Comparison of ENCODE assay signal across 10 cellular contexts in genomic region chr11:123137496-123138270, GRCh38. TPM values are rescaled to one million over a fixed set of nuclear protein-coding genes. Genes with fewer than 3 reads are reported as not detected.
DNase-seq lines count a peak whose midpoint lies in the region; ATAC-seq, FAIRE-seq and TF ChIP-seq lines count a peak whose summit lies in the region.
"Had no signal": no experiment of that assay in that cellular context is flagged by ENCODE, and none has a peak within 500 bp of the region (broad histone marks: within the 10 kb centered on the region; RNA-seq: fewer than 3 reads in every experiment).

No MANE protein-coding gene starts in this region.

- H4K20me1 ChIP-seq in endothelial cell of umbilical vein (replicated peaks; ENCODE audit: control insufficient read depth, extremely low read depth, insufficient read depth, low read length) = no peaks in the 10 kb centered on the region

- no peaks in the 10 kb centered on the region for H3K27me3 ChIP-seq in endothelial cell of umbilical vein (ENCODE audit: control insufficient read depth in 2 of 2, insufficient read depth in 2 of 2, low read length in 2 of 2)

- CTCF ChIA-PET in AG04449 (lab: Yijun Ruan, JAX) = interaction anchor here (0.6 to 2.8 kb wide), 12 partner anchors 9 to 124 kb away, joined by 3 to 16 read pairs (median 5); no protein-coding TSS in a partner anchor
- CTCF ChIA-PET in endothelial cell of umbilical vein (lab: Charles Lee) = interaction anchor here (0.7 to 2.4 kb wide), 7 partner anchors 14 to 124 kb away, joined by 3 to 10 read pairs (median 5); no protein-coding TSS in a partner anchor

- ATAC-seq in GM19397 (IDR thresholded peaks at IDR 0.05; ENCODE audit: unreplicated experiment) = no peak
- no peak for ATAC-seq in HG02840 (IDR thresholded peaks at IDR 0.05; ENCODE audit: low FRiP score, unreplicated experiment)
- ATAC-seq in HG02938 (IDR thresholded peaks at IDR 0.05; ENCODE audit: unreplicated experiment) = no peak

- peak overlapping the region; percentile 86 for H2AFZ ChIP-seq in endothelial cell of umbilical vein (ENCODE audit: low read depth, low read length)
- H2AFZ ChIP-seq: parathyroid adenoma had no signal

- intact Hi-C loops in endothelial cell of umbilical vein (cut with micrococcal nuclease) = loop anchor here (5.0 kb wide), 1 partner anchor 50 kb away; no protein-coding TSS in a partner anchor

- no TSS peak for BruUV-seq in endothelial cell of umbilical vein (replicated peaks; lab: Mats Ljungman, UMichigan)

- TF ChIP-seq POLR2A in NB4 (IDR thresholded peaks at IDR 0.05; ENCODE audit: extremely low read depth, insufficient read length) (no peak), endothelial cell of umbilical vein (IDR thresholded peaks at IDR 0.05; ENCODE audit: low read depth, low read length) (no peak)

- no peaks in the 10 kb centered on the region for H3K9me1 ChIP-seq in endothelial cell of umbilical vein (replicated peaks; ENCODE audit: control insufficient read depth, extremely low read depth, insufficient read depth, low read length)

- no peaks in the 10 kb centered on the region for H3K79me2 ChIP-seq in endothelial cell of umbilical vein (ENCODE audit: control insufficient read depth, insufficient read depth, low read length)
- H3K79me2 ChIP-seq: parathyroid adenoma had no signal

- peak overlapping the region; percentile 18 for H3K9ac ChIP-seq in endothelial cell of umbilical vein (replicated peaks; ENCODE audit: extremely low read depth, insufficient read depth, low read length)
- H3K9ac ChIP-seq: parathyroid adenoma had no signal

- DNase-seq in AG04449 (ENCODE audit: low read depth, low spot score) = no peak
- peak; percentile 95 for DNase-seq in NB4 (ENCODE audit: low read depth)
- peak; percentile 33 for DNase-seq in endothelial cell of umbilical vein (ENCODE audit: low read depth, low spot score)
- peak; percentile 59 for DNase-seq in mucosa of gallbladder (ENCODE audit: low spot score)
- no peak for DNase-seq in KBM-7

- dilution Hi-C loops in endothelial cell of umbilical vein (cut with MboI; ENCODE audit: extremely low pct_ligation_motif_present, low sequenced_read_pairs) = no loop called here

- no peaks in the 10 kb centered on the region for H3K9me3 ChIP-seq in endothelial cell of umbilical vein (replicated peaks; ENCODE audit: control insufficient read depth, insufficient read depth, low read length)

- TF ChIP-seq CTCF in AG04449 (IDR thresholded peaks at IDR 0.05; ENCODE audit: insufficient read depth, low read length, missing control alignments) (no peak), NB4 (IDR thresholded peaks at IDR 0.05; ENCODE audit: low read depth, low read length) (no peak), endothelial cell of umbilical vein (IDR thresholded peaks at IDR 0.05; ENCODE audit: extremely low read depth in 1 of 2, insufficient read depth in 1 of 2, low read depth in 1 of 2, low read length in 2 of 2) (no peak)

- FAIRE-seq in endothelial cell of umbilical vein (lab: Jason Lieb, UNC) = peak; percentile 78
- FAIRE-seq: G401.6 had no signal

- in situ Hi-C loops in KBM-7 (cut with MboI; ENCODE audit: low pct_unique_long_range_greater_than_20kb, low sequenced_read_pairs) = no loop called here

- H3K27ac ChIP-seq in endothelial cell of umbilical vein (ENCODE audit: insufficient read depth, low read depth, low read length) = peak overlapping the region; percentile 36
- H3K27ac ChIP-seq: parathyroid adenoma had no signal

- POLR2A ChIA-PET in AG04449 (lab: Yijun Ruan, JAX) (interaction anchor here (0.8 to 1.6 kb wide), 3 partner anchors 37 to 75 kb away, joined by 3 to 6 read pairs (median 4); partner anchors contain the start of genes CLMP and HSPA8), endothelial cell of umbilical vein (lab: Charles Lee) (no interaction called here)

- no peaks in the 10 kb centered on the region for H3K36me3 ChIP-seq in endothelial cell of umbilical vein (ENCODE audit: control insufficient read depth in 2 of 2, extremely low read depth in 1 of 2, insufficient read depth in 2 of 2, low read length in 2 of 2)

- H3K4me3 ChIP-seq in AG04449 (ENCODE audit: low read depth, low read length) (peak overlapping the region; percentile 25), NB4 (ENCODE audit: low read depth, low read length) (peak overlapping the region; percentile 38), endothelial cell of umbilical vein (replicated peaks in 1 of 3; ENCODE audit: insufficient read depth in 1 of 3, low read depth in 1 of 3, low read length in 3 of 3) (no peak overlapping the region)

- peaks cover 9% of the 10 kb centered on the region for H3K4me1 ChIP-seq in endothelial cell of umbilical vein (ENCODE audit: control insufficient read depth, extremely low read depth, insufficient read depth, low read length)
- H3K4me1 ChIP-seq: parathyroid adenoma had no signal

- no peak overlapping the region for H3K4me2 ChIP-seq in endothelial cell of umbilical vein (ENCODE audit: insufficient read depth, low read length)

TF ChIP-seq in endothelial cell of umbilical vein, 7 proteins besides CTCF, POLR2A, EP300 and RAD21:
- no peak for TF ChIP-seq GATA2 (IDR thresholded peaks at IDR 0.05; ENCODE audit: insufficient read depth, insufficient read length, low read depth, low read length)
- no peak for TF ChIP-seq POLR2AphosphoS5 (IDR thresholded peaks at IDR 0.05; ENCODE audit: insufficient read depth, low read depth, low read length)
- TF ChIP-seq MYC (IDR thresholded peaks at IDR 0.05; ENCODE audit: low read depth, low read length) = no peak
- no peak for TF ChIP-seq MAX (IDR thresholded peaks at IDR 0.05; ENCODE audit: insufficient read depth, insufficient read length)
- no peak for TF ChIP-seq JUN (IDR thresholded peaks at IDR 0.05; ENCODE audit: borderline replicate concordance, insufficient read depth, insufficient read length, low read depth)
- TF ChIP-seq EZH2 (IDR thresholded peaks at IDR 0.05; ENCODE audit: borderline replicate concordance, low read depth, low read length, severe bottlenecking) = no peak
- no peak for TF ChIP-seq FOS (IDR thresholded peaks at IDR 0.05; ENCODE audit: borderline replicate concordance, insufficient read depth, low read length)
TF ChIP-seq in endothelial cell of umbilical vein: peak in this region for 0.

RNA-seq across cellular contexts. Expression of gene CLMP, which starts 57.4 kb away (rescaled TPM):
- 0.18 and 0.37 TPM in 2 replicates for total RNA-seq in endothelial cell of umbilical vein
- 0.03 and 0.13 TPM in 2 replicates for polyA plus RNA-seq in endothelial cell of umbilical vein
- 0.25 and 0.28 TPM in 2 replicates for polyA plus RNA-seq in endothelial cell of umbilical vein (2011; cell fraction: cytosol; rRNA removed)
- polyA plus RNA-seq in endothelial cell of umbilical vein (2011; cell fraction: nucleus; rRNA removed) = 0.03 and 0.04 TPM in 2 replicates
- polyA plus RNA-seq in endothelial cell of umbilical vein (2012) = 5.7 and 7.9 TPM in 2 replicates
- polyA minus RNA-seq in endothelial cell of umbilical vein = 0.22 and 0.91 TPM in 2 replicates
- polyA minus RNA-seq in endothelial cell of umbilical vein (2011; cell fraction: cytosol; rRNA and poly(A)+ RNA removed) = 27.0 TPM
- polyA minus RNA-seq in endothelial cell of umbilical vein (2011; cell fraction: nucleus; rRNA and poly(A)+ RNA removed) = 0.10 and 0.24 TPM in 2 replicates
- total RNA-seq in mucosa of gallbladder = 53.9 TPM

Comparison
In these comparisons a context has a peak if more than half of its experiments do, and no peak if none do; other contexts are left out.
1. DNase-seq: peak in NB4 (single experiment), endothelial cell of umbilical vein (single experiment) and mucosa of gallbladder (single experiment); none in AG04449 (single experiment) and KBM-7 (single experiment).
2. H3K4me3 ChIP-seq: peak in AG04449 (single experiment) and NB4 (single experiment); none in endothelial cell of umbilical vein (0 of 3).
3. RNA of gene CLMP, which starts 57.4 kb away (total RNA-seq): 53.9 TPM in mucosa of gallbladder (single experiment); 0.18 to 0.37 TPM in endothelial cell of umbilical vein; every median in the first group is over 10 times any median in the second.